15 cellular contexts compared by ENCODE assay signal in the genomic region with DNA sequence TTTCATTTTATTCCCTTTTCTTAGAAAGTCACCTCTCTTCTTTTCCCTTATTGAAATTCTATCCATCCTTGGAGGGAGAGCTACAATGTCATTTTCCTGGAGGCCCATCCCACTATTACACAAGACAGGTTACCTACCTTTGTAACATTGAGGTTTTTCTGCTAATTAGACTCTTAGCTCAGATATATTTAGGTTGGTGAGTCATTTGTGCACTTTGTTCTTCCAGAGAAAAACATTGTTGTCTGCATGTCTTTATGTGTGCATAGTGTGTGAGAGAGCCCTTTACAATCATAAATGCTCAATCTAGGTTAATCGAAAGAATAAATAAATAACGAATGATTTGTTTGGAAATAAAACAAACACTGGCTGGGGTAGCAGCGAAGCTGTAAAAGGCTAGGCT.
DNase-seq lines count a peak whose midpoint lies in the region; ATAC-seq and TF ChIP-seq lines count a peak whose summit lies in the region.
"Had no signal": no experiment of that assay in that cellular context is flagged by ENCODE, and none has a peak within 500 bp of the region (broad histone marks: within the 10 kb centered on the region; RNA-seq: fewer than 3 reads in every experiment).

No MANE protein-coding gene starts in this region.

- ATAC-seq in PC-3 (peak; percentile 74), HG02588 (IDR thresholded peaks at IDR 0.05; ENCODE audit: unreplicated experiment) (no peak), HG03457 (IDR thresholded peaks at IDR 0.05; ENCODE audit: unreplicated experiment) (no peak)
- ATAC-seq: heart left ventricle had no signal

- no peaks in the 10 kb centered on the region for H3K9me3 Mint-ChIP-seq in Calu3 (ENCODE audit: low read depth, unreplicated experiment)

- DNase-seq in Calu3 = peak; percentile 32
- peak; percentile 84 for DNase-seq in M059J (ENCODE audit: low read depth)
- peak; percentile 91 for DNase-seq in PC-3
- DNase-seq in kidney tubule cell (ENCODE audit: low spot score) = peak; percentile 46
- DNase-seq in KBM-7 = no peak
- no peak for DNase-seq in germinal center (ENCODE audit: low spot score)
- DNase-seq: activated CD8-positive, alpha-beta memory T cell treated with anti-CD3 and anti-CD28 coated beads, Interleukin-2, amount 50 U/mL, for 48 hours; effector memory CD4-positive, alpha-beta T cell; heart left ventricle; posterior cingulate gyrus; Right ventricle myocardium superior had no signal

- H3K4me3 Mint-ChIP-seq in Calu3 (ENCODE audit: low read depth, unreplicated experiment) = peak overlapping the region; percentile 5
- H3K4me3 Mint-ChIP-seq: B cell, memory B cell had no signal

- TF ChIP-seq CTCF in Calu3 (IDR thresholded peaks at IDR 0.05; ENCODE audit: unreplicated experiment) (no peak), PC-3 (conservative IDR thresholded peaks at IDR 0.05; ENCODE audit: low read depth, low read length) (no peak)

- no peak overlapping the region for H3K4me3 ChIP-seq in PC-3 (ENCODE audit: low read length)
- H3K4me3 ChIP-seq: heart left ventricle had no signal

- in situ Hi-C loops in KBM-7 (cut with MboI; ENCODE audit: low pct_unique_long_range_greater_than_20kb, low sequenced_read_pairs) = no loop called here

- peaks cover 25% of the 10 kb centered on the region for H3K4me1 Mint-ChIP-seq in Calu3 (ENCODE audit: low read depth, unreplicated experiment)
- H3K4me1 Mint-ChIP-seq: B cell, memory B cell had no signal

- no peaks in the 10 kb centered on the region for H3K27me3 Mint-ChIP-seq in Calu3 (ENCODE audit: unreplicated experiment)

- no peak overlapping the region for H3K9ac ChIP-seq in PC-3 (ENCODE audit: low read length)

- H3K27ac Mint-ChIP-seq in Calu3 (ENCODE audit: unreplicated experiment) = peak overlapping the region; percentile 8
- H3K27ac Mint-ChIP-seq: B cell, memory B cell had no signal

- no peaks in the 10 kb centered on the region for H3K9me2 ChIP-seq in PC-3 (replicated peaks; ENCODE audit: low read length)

- H3K36me3 ChIP-seq in PC-3 (ENCODE audit: low read depth, low read length) = no peaks in the 10 kb centered on the region
- H3K36me3 ChIP-seq: heart left ventricle had no signal

- peaks cover 22% of the 10 kb centered on the region for H3K4me1 ChIP-seq in PC-3 (ENCODE audit: insufficient read depth, low read length)
- H3K4me1 ChIP-seq: heart left ventricle had no signal

- H3K36me3 Mint-ChIP-seq in Calu3 (ENCODE audit: insufficient read depth, unreplicated experiment) = no peaks in the 10 kb centered on the region

- POLR2A ChIA-PET in PC-3 (lab: Charles Lee; ENCODE audit: unreplicated experiment) = interaction anchor here (0.6 kb wide), 1 partner anchor 138 kb away, joined by 4 read pairs; no protein-coding TSS in a partner anchor

- intact Hi-C loops in Calu3 (cut with micrococcal nuclease; ENCODE audit: unreplicated experiment) = loop anchor here (2.0 kb wide), 1 partner anchor 189 kb away; no protein-coding TSS in a partner anchor
- intact Hi-C loops in PC-3 (cut with micrococcal nuclease) = no loop called here

- peak overlapping the region; percentile 6 for H3K4me2 ChIP-seq in PC-3 (ENCODE audit: low read length)

- no peaks in the 10 kb centered on the region for H3F3A ChIP-seq in PC-3 (ENCODE audit: low read length, unreplicated experiment)

- BruUV-seq in Calu3 (replicated peaks; lab: Mats Ljungman, UMichigan) (no TSS peak), PC-3 (replicated peaks; lab: Mats Ljungman, UMichigan) (no TSS peak)

- H3K9me3 ChIP-seq in PC-3 (ENCODE audit: low read length) = no peaks in the 10 kb centered on the region

- H3K27me3 ChIP-seq in PC-3 (ENCODE audit: low read length) = peaks cover 39% of the 10 kb centered on the region
- H3K27me3 ChIP-seq: heart left ventricle had no signal

- H3K27ac ChIP-seq in PC-3 (ENCODE audit: low read length) = no peak overlapping the region
- H3K27ac ChIP-seq: heart left ventricle had no signal

- CTCF ChIA-PET in Calu3 (lab: Charles Lee) = interaction anchor here (0.6 to 1.6 kb wide), 3 partner anchors 11 to 509 kb away, joined by 3 read pairs; no protein-coding TSS in a partner anchor
- CTCF ChIA-PET in PC-3 (lab: Charles Lee) = interaction anchor here (0.6 to 0.9 kb wide), 2 partner anchors 328 to 1866 kb away, joined by 3 to 5 read pairs; no protein-coding TSS in a partner anchor

- no peak overlapping the region for H2AFZ ChIP-seq in PC-3 (ENCODE audit: low read length)

- no peaks in the 10 kb centered on the region for H4K20me1 ChIP-seq in PC-3 (ENCODE audit: low read length)

- no peaks in the 10 kb centered on the region for H3K79me2 ChIP-seq in PC-3 (ENCODE audit: low read length)

Comparison
In these comparisons a context has a peak if more than half of its experiments do, and no peak if none do; other contexts are left out.
1. DNase-seq: peak in Calu3 (single experiment), M059J (single experiment), PC-3 (single experiment) and kidney tubule cell (single experiment); none in KBM-7 (single experiment) and germinal center (single experiment).